In the genomic region with DNA sequence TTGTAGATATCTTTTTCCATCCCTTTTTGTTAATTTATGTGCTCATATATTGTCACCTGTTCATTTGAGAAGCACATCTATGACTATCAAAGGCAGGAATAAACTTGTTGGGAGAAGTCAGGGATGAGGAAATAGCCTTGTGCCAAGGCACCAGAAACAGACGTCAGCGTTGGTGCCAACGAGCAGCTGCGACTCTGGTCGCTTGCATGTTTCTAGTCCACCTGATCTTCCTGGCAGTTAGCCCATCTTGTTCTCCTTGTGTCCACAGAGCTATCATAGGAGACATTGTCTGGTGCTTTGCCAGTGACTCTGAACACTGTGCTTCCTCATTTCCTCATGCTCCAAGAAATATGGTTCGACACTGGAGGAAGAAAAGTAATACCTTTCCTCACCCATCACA, we compare ENCODE assay signal across 14 cellular contexts.
A peak's percentile ranks its signal among the peaks of the same experiment; 100 is the strongest.
DNase-seq lines count a peak whose midpoint lies in the region; ATAC-seq and TF ChIP-seq lines count a peak whose summit lies in the region.
"Had no signal": no experiment of that assay in that cellular context is flagged by ENCODE, and none has a peak within 500 bp of the region (broad histone marks: within the 10 kb centered on the region; RNA-seq: fewer than 3 reads in every experiment).

No MANE protein-coding gene starts in this region.

- no peaks in the 10 kb centered on the region for H3K36me3 ChIP-seq in thyroid gland
- H3K36me3 ChIP-seq: sigmoid colon had no signal

- no peaks in the 10 kb centered on the region for H3K9me3 ChIP-seq in thyroid gland
- H3K9me3 ChIP-seq: sigmoid colon had no signal

- no peak for TF ChIP-seq CTCF in thyroid gland (IDR thresholded peaks at IDR 0.05)
- no peak for TF ChIP-seq CTCF in WTC11 (IDR thresholded peaks at IDR 0.05)

- DNase-seq in DMS 273 (lab: John Stamatoyannopoulos, UW; ENCODE audit: unreplicated experiment) (peak; percentile 59), DMS 273 treated with DMSO at 0.1 percent for 48 hours (lab: John Stamatoyannopoulos, UW) (no peak), NCI-H69 (lab: John Stamatoyannopoulos, UW) (peak; percentile 98), epithelial cell of prostate (ENCODE audit: low read depth, low spot score) (peak; percentile 92), thyroid gland (peak; percentile 89 to 93), WTC11 (ENCODE audit: low spot score) (no peak), LoVo (ENCODE audit: low spot score) (no peak)
- DNase-seq: activated CD4-positive, alpha-beta memory T cell treated with anti-CD3 and anti-CD28 coated beads for 36 hours; NCI-H226; sigmoid colon; T-cell had no signal

- no peak overlapping the region for H3K27ac Mint-ChIP-seq in WTC11
- H3K27ac Mint-ChIP-seq: activated CD4-positive, alpha-beta memory T cell treated with anti-CD3 and anti-CD28 coated beads for 36 hours; activated naive CD4-positive, alpha-beta T cell treated with anti-CD3 and anti-CD28 coated beads, Interleukin-2, amount 50 U/mL, for 24 hours; T-cell had no signal

- peaks cover 6% of the 10 kb centered on the region; the same call in 1 of the 2 replicates for H3K4me1 Mint-ChIP-seq in WTC11
- H3K4me1 Mint-ChIP-seq: activated naive CD4-positive, alpha-beta T cell treated with anti-CD3 and anti-CD28 coated beads, Interleukin-2, amount 50 U/mL, for 24 hours had no signal

- POLR2A ChIA-PET in WTC11 (lab: Charles Lee) = no interaction called here

- no peak overlapping the region for H3K4me3 Mint-ChIP-seq in WTC11
- H3K4me3 Mint-ChIP-seq: activated CD4-positive, alpha-beta memory T cell treated with anti-CD3 and anti-CD28 coated beads for 36 hours; activated naive CD4-positive, alpha-beta T cell treated with anti-CD3 and anti-CD28 coated beads, Interleukin-2, amount 50 U/mL, for 24 hours; T-cell had no signal

- no peaks in the 10 kb centered on the region for H3K36me3 Mint-ChIP-seq in WTC11
- H3K36me3 Mint-ChIP-seq: activated CD4-positive, alpha-beta memory T cell treated with anti-CD3 and anti-CD28 coated beads for 36 hours; activated naive CD4-positive, alpha-beta T cell treated with anti-CD3 and anti-CD28 coated beads, Interleukin-2, amount 50 U/mL, for 24 hours; T-cell had no signal

- CTCF ChIA-PET in WTC11 (lab: Charles Lee) = no interaction called here

- TF ChIP-seq POLR2A in thyroid gland (IDR thresholded peaks at IDR 0.05) = no peak

- H3K27ac ChIP-seq in epithelial cell of prostate (peak overlapping the region; percentile 68), thyroid gland (peak overlapping the region in 2 of 3 donors; percentile 15 to 25)
- H3K27ac ChIP-seq: 22Rv1, sigmoid colon had no signal

- no peak overlapping the region for H3K4me3 ChIP-seq in thyroid gland (replicated peaks in 1 of 3)
- H3K4me3 ChIP-seq: sigmoid colon had no signal

- H3K4me1 ChIP-seq in thyroid gland = peaks cover 22 to 24% of the 10 kb centered on the region in 2 donors

- ATAC-seq in HG02885 (IDR thresholded peaks at IDR 0.05; ENCODE audit: poor library complexity, unreplicated experiment) = no peak
- no peak for ATAC-seq in WTC11

- WGBS in thyroid gland, 2 donors = 31 to 36% methylated on average over 6 of the region's 6 CpGs

- intact Hi-C loops in thyroid gland (cut with DNase I) = no loop called here

- no peaks in the 10 kb centered on the region for H3K9me3 Mint-ChIP-seq in WTC11
- H3K9me3 Mint-ChIP-seq: activated naive CD4-positive, alpha-beta T cell treated with anti-CD3 and anti-CD28 coated beads, Interleukin-2, amount 50 U/mL, for 24 hours had no signal

- H3K27me3 Mint-ChIP-seq in WTC11 (ENCODE audit: low read depth) = no peaks in the 10 kb centered on the region
- H3K27me3 Mint-ChIP-seq: activated CD4-positive, alpha-beta memory T cell treated with anti-CD3 and anti-CD28 coated beads for 36 hours; activated naive CD4-positive, alpha-beta T cell treated with anti-CD3 and anti-CD28 coated beads, Interleukin-2, amount 50 U/mL, for 24 hours; T-cell had no signal

- no peaks in the 10 kb centered on the region for H3K27me3 ChIP-seq in thyroid gland
- H3K27me3 ChIP-seq: sigmoid colon had no signal

TF ChIP-seq in WTC11, 78 proteins besides CTCF, POLR2A, EP300 and RAD21 (continues in another document):
- TF ChIP-seq NFATC4 (CRISPR knock-in tag; IDR thresholded peaks at IDR 0.05) = no peak
- no peak for TF ChIP-seq OVOL2 (CRISPR knock-in tag; IDR thresholded peaks at IDR 0.05; ENCODE audit: borderline replicate concordance)
- TF ChIP-seq, protein P1, sequence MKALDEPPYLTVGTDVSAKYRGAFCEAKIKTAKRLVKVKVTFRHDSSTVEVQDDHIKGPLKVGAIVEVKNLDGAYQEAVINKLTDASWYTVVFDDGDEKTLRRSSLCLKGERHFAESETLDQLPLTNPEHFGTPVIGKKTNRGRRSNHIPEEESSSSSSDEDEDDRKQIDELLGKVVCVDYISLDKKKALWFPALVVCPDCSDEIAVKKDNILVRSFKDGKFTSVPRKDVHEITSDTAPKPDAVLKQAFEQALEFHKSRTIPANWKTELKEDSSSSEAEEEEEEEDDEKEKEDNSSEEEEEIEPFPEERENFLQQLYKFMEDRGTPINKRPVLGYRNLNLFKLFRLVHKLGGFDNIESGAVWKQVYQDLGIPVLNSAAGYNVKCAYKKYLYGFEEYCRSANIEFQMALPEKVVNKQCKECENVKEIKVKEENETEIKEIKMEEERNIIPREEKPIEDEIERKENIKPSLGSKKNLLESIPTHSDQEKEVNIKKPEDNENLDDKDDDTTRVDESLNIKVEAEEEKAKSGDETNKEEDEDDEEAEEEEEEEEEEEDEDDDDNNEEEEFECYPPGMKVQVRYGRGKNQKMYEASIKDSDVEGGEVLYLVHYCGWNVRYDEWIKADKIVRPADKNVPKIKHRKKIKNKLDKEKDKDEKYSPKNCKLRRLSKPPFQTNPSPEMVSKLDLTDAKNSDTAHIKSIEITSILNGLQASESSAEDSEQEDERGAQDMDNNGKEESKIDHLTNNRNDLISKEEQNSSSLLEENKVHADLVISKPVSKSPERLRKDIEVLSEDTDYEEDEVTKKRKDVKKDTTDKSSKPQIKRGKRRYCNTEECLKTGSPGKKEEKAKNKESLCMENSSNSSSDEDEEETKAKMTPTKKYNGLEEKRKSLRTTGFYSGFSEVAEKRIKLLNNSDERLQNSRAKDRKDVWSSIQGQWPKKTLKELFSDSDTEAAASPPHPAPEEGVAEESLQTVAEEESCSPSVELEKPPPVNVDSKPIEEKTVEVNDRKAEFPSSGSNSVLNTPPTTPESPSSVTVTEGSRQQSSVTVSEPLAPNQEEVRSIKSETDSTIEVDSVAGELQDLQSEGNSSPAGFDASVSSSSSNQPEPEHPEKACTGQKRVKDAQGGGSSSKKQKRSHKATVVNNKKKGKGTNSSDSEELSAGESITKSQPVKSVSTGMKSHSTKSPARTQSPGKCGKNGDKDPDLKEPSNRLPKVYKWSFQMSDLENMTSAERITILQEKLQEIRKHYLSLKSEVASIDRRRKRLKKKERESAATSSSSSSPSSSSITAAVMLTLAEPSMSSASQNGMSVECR (CRISPR knock-in tag; IDR thresholded peaks at IDR 0.05; ENCODE audit: borderline replicate concordance) = no peak
- TF ChIP-seq, protein P2, sequence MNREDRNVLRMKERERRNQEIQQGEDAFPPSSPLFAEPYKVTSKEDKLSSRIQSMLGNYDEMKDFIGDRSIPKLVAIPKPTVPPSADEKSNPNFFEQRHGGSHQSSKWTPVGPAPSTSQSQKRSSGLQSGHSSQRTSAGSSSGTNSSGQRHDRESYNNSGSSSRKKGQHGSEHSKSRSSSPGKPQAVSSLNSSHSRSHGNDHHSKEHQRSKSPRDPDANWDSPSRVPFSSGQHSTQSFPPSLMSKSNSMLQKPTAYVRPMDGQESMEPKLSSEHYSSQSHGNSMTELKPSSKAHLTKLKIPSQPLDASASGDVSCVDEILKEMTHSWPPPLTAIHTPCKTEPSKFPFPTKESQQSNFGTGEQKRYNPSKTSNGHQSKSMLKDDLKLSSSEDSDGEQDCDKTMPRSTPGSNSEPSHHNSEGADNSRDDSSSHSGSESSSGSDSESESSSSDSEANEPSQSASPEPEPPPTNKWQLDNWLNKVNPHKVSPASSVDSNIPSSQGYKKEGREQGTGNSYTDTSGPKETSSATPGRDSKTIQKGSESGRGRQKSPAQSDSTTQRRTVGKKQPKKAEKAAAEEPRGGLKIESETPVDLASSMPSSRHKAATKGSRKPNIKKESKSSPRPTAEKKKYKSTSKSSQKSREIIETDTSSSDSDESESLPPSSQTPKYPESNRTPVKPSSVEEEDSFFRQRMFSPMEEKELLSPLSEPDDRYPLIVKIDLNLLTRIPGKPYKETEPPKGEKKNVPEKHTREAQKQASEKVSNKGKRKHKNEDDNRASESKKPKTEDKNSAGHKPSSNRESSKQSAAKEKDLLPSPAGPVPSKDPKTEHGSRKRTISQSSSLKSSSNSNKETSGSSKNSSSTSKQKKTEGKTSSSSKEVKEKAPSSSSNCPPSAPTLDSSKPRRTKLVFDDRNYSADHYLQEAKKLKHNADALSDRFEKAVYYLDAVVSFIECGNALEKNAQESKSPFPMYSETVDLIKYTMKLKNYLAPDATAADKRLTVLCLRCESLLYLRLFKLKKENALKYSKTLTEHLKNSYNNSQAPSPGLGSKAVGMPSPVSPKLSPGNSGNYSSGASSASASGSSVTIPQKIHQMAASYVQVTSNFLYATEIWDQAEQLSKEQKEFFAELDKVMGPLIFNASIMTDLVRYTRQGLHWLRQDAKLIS (CRISPR knock-in tag; IDR thresholded peaks at IDR 0.05; ENCODE audit: borderline replicate concordance) = no peak
- TF ChIP-seq, protein P3, sequence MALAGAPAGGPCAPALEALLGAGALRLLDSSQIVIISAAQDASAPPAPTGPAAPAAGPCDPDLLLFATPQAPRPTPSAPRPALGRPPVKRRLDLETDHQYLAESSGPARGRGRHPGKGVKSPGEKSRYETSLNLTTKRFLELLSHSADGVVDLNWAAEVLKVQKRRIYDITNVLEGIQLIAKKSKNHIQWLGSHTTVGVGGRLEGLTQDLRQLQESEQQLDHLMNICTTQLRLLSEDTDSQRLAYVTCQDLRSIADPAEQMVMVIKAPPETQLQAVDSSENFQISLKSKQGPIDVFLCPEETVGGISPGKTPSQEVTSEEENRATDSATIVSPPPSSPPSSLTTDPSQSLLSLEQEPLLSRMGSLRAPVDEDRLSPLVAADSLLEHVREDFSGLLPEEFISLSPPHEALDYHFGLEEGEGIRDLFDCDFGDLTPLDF (CRISPR knock-in tag; IDR thresholded peaks at IDR 0.05) = no peak
- TF ChIP-seq, protein P4, sequence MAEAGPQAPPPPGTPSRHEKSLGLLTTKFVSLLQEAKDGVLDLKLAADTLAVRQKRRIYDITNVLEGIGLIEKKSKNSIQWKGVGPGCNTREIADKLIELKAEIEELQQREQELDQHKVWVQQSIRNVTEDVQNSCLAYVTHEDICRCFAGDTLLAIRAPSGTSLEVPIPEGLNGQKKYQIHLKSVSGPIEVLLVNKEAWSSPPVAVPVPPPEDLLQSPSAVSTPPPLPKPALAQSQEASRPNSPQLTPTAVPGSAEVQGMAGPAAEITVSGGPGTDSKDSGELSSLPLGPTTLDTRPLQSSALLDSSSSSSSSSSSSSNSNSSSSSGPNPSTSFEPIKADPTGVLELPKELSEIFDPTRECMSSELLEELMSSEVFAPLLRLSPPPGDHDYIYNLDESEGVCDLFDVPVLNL (CRISPR knock-in tag; IDR thresholded peaks at IDR 0.05; ENCODE audit: borderline replicate concordance, low read depth) = no peak
- no peak for TF ChIP-seq GRHL2 (CRISPR knock-in tag; IDR thresholded peaks at IDR 0.05; ENCODE audit: insufficient replicate concordance, severe bottlenecking)

Comparison
In these comparisons a context has a peak if more than half of its experiments do, and no peak if none do; other contexts are left out.
1. DNase-seq: peak in DMS 273 (single experiment), NCI-H69 (single experiment), epithelial cell of prostate (single experiment) and thyroid gland (2 of 2); none in DMS 273 treated with DMSO at 0.1 percent for 48 hours (single experiment), WTC11 (single experiment) and LoVo (single experiment).